26 cellular contexts compared by ENCODE assay signal in the genomic region with DNA sequence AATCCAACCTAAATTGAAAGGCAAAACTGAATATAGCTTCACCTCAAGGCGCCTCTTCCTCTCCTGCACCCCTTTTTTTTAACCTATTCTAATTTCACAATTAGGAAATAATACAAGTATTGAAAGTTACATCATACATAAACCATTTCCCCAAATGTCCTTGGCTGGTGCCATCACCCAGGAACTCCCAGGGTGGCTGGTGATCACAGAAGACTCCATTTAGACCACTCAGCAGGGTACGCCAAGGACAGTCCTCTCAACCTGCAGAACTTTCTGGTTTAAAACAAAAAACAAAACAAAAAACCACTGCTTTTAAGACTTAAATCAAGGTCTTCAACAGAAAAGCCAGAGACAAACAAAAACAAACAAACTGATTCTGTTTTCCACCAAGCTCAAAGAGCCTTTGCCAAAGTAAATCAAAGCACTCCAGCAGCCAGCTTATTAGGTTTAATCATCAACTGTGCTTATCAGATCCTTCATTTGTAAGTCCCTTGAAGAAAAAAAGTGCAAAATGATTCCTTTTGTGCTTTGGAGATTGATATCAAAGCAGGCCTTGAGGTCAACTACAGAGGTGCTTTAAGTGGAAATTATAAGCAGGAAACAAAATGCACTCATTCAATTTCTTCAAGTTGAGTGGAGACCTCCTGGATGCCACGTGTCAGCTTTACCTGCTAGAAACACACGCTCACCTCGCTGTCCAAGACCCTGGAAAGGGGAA.
DNase-seq lines count a peak whose midpoint lies in the region; ATAC-seq, FAIRE-seq and TF ChIP-seq lines count a peak whose summit lies in the region.
"Had no signal": no experiment of that assay in that cellular context is flagged by ENCODE, and none has a peak within 500 bp of the region (broad histone marks: within the 10 kb centered on the region; RNA-seq: fewer than 3 reads in every experiment).

No MANE protein-coding gene starts in this region.

- H4K20me1 ChIP-seq in hepatocyte (ENCODE audit: insufficient read depth, poor library complexity, severe bottlenecking) = no peaks in the 10 kb centered on the region

- no peaks in the 10 kb centered on the region for H3K36me3 ChIP-seq in hepatocyte (replicated peaks; ENCODE audit: insufficient read depth, low read depth)
- no peaks in the 10 kb centered on the region for H3K36me3 ChIP-seq in pancreas
- H3K36me3 ChIP-seq in tibial artery = no peaks in the 10 kb centered on the region
- H3K36me3 ChIP-seq: gastrocnemius medialis, neural progenitor cell had no signal

- H3K79me2 ChIP-seq in hepatocyte = no peaks in the 10 kb centered on the region

- TF ChIP-seq CTCF in 22Rv1 (IDR thresholded peaks at IDR 0.05) (no peak), hepatocyte (IDR thresholded peaks at IDR 0.05; ENCODE audit: poor library complexity) (no peak), pancreas (IDR thresholded peaks at IDR 0.05) (no peak), tibial artery (IDR thresholded peaks at IDR 0.05) (no peak)

- no peak overlapping the region for H3K4me2 ChIP-seq in hepatocyte
- H3K4me2 ChIP-seq: A549, neural progenitor cell had no signal

- peak overlapping the region; percentile 86 for H3K27ac ChIP-seq in 22Rv1
- H3K27ac ChIP-seq in hepatocyte = peak overlapping the region; percentile 78
- H3K27ac ChIP-seq in pancreas = peak overlapping the region in 2 of 4 donors; percentile 57 to 62
- peak overlapping the region in 1 of 2 donors; percentile 29 for H3K27ac ChIP-seq in tibial artery
- H3K27ac ChIP-seq: neural progenitor cell had no signal

- peaks cover 43% of the 10 kb centered on the region for H3K27me3 Mint-ChIP-seq in stimulated activated naive CD8-positive, alpha-beta T cell treated with anti-CD3 and anti-CD28 coated beads, Interleukin-15, amount 100 ng/mL, for 72 hours

- DNase-seq in LoVo (ENCODE audit: low spot score) (peak; percentile 65), hepatocyte (ENCODE audit: low spot score) (peak; percentile 40), pancreas (no peak), tibial artery (no peak), NCI-H345 (lab: John Stamatoyannopoulos, UW) (no peak)
- no peak for DNase-seq in stimulated activated naive CD8-positive, alpha-beta T cell treated with anti-CD3 and anti-CD28 coated beads, Interleukin-15, amount 100 ng/mL, for 72 hours
- DNase-seq: activated CD4-positive, alpha-beta T cell treated with anti-CD3 and anti-CD28 coated beads for 1 hour; activated naive CD4-positive, alpha-beta T cell treated with anti-CD3 and anti-CD28 coated beads, Interleukin-2, amount 10 ng/mL, durations not matched to agents 7 days and 5 days; activated T-cell treated with anti-CD3 and anti-CD28 coated beads, Interleukin-2, amount 50 U/mL, for 48 hours; anterior cingulate cortex; effector CD4-positive, alpha-beta T cell; gastrocnemius medialis; Kasumi-1; midbrain; NCI-H1105 treated with DMSO at 0.1 percent for 48 hours; NCI-H2107; NCI-H526; stimulated activated CD4-positive, alpha-beta T cell treated with anti-CD3 and anti-CD28 coated beads, Interleukin-4, amount 100 ng/mL, for 4 hours had no signal

- intact Hi-C loops in pancreas (cut with DNase I) (no loop called here), tibial artery (cut with DNase I; ENCODE audit: low total_unique reads) (no loop called here)

- ATAC-seq in pancreas (peak; percentile 50 to 73 (median 63)), GM18511 (IDR thresholded peaks at IDR 0.05; ENCODE audit: unreplicated experiment) (no peak)
- ATAC-seq in stimulated activated naive CD8-positive, alpha-beta T cell treated with anti-CD3 and anti-CD28 coated beads, Interleukin-15, amount 100 ng/mL, for 72 hours = no peak
- ATAC-seq: A549, esophagus mucosa, gastrocnemius medialis had no signal

- H3K4me1 ChIP-seq in hepatocyte (ENCODE audit: insufficient read depth) (peaks cover 49% of the 10 kb centered on the region), pancreas (peaks cover 0 to 18% (median 0%) of the 10 kb centered on the region in 3 donors), tibial artery (peaks cover 4 to 43% (median 24%) of the 10 kb centered on the region in 4 donors)

- H3K4me1 Mint-ChIP-seq in stimulated activated naive CD8-positive, alpha-beta T cell treated with anti-CD3 and anti-CD28 coated beads, Interleukin-15, amount 100 ng/mL, for 72 hours = no peaks in the 10 kb centered on the region
- H3K4me1 Mint-ChIP-seq: activated naive CD4-positive, alpha-beta T cell treated with anti-CD3 and anti-CD28 coated beads, Interleukin-2, amount 10 ng/mL, durations not matched to agents 7 days and 5 days; central memory CD8-positive, alpha-beta T cell; neural progenitor cell had no signal

- H3K4me3 ChIP-seq in hepatocyte (no peak overlapping the region), pancreas (no peak overlapping the region), tibial artery (no peak overlapping the region)
- H3K4me3 ChIP-seq: A549, gastrocnemius medialis, neural progenitor cell had no signal

- H2AFZ ChIP-seq in hepatocyte = no peak overlapping the region
- H2AFZ ChIP-seq: neural progenitor cell had no signal

- no peaks in the 10 kb centered on the region for H3K9me2 ChIP-seq in hepatocyte (replicated peaks; ENCODE audit: insufficient read depth)

- no peak overlapping the region for H3K4me3 Mint-ChIP-seq in stimulated activated naive CD8-positive, alpha-beta T cell treated with anti-CD3 and anti-CD28 coated beads, Interleukin-15, amount 100 ng/mL, for 72 hours
- H3K4me3 Mint-ChIP-seq: activated naive CD4-positive, alpha-beta T cell treated with anti-CD3 and anti-CD28 coated beads, Interleukin-2, amount 10 ng/mL, durations not matched to agents 7 days and 5 days; central memory CD8-positive, alpha-beta T cell; neural progenitor cell had no signal

- H3K9me3 Mint-ChIP-seq in stimulated activated naive CD8-positive, alpha-beta T cell treated with anti-CD3 and anti-CD28 coated beads, Interleukin-15, amount 100 ng/mL, for 72 hours = peaks cover 0 to 8% of the 10 kb centered on the region in 2 donors
- H3K9me3 Mint-ChIP-seq: activated naive CD4-positive, alpha-beta T cell treated with anti-CD3 and anti-CD28 coated beads, Interleukin-2, amount 10 ng/mL, durations not matched to agents 7 days and 5 days; neural progenitor cell had no signal

- peak overlapping the region in 1 of 2 donors; percentile 27 for H3K27ac Mint-ChIP-seq in stimulated activated naive CD8-positive, alpha-beta T cell treated with anti-CD3 and anti-CD28 coated beads, Interleukin-15, amount 100 ng/mL, for 72 hours
- H3K27ac Mint-ChIP-seq: activated naive CD4-positive, alpha-beta T cell treated with anti-CD3 and anti-CD28 coated beads, Interleukin-2, amount 10 ng/mL, durations not matched to agents 7 days and 5 days; neural progenitor cell had no signal

- no peaks in the 10 kb centered on the region for H3K27me3 ChIP-seq in hepatocyte
- H3K27me3 ChIP-seq in pancreas = no peaks in the 10 kb centered on the region
- no peaks in the 10 kb centered on the region for H3K27me3 ChIP-seq in tibial artery
- H3K27me3 ChIP-seq: gastrocnemius medialis, neural progenitor cell had no signal

- FAIRE-seq in pancreas (lab: Jason Lieb, UNC) = no peak
- FAIRE-seq: A549, G401.6, H1 had no signal

- WGBS in hepatocyte (ENCODE audit: low lambda C conversion rate, missing lambda C conversion rate) = 79% methylated on average over 5 of the region's 5 CpGs
- 46 to 54% methylated on average over 5 of the region's 5 CpGs for WGBS in pancreas, 2 donors

- H3K9me3 ChIP-seq in hepatocyte (ENCODE audit: low read depth) = no peaks in the 10 kb centered on the region
- H3K9me3 ChIP-seq in pancreas = no peaks in the 10 kb centered on the region
- H3K9me3 ChIP-seq in tibial artery = no peaks in the 10 kb centered on the region
- H3K9me3 ChIP-seq: A549, gastrocnemius medialis had no signal

Comparison
In these comparisons a context has a peak if more than half of its experiments do, and no peak if none do; other contexts are left out.
1. DNase-seq: peak in LoVo (single experiment) and hepatocyte (single experiment); none in pancreas (0 of 6), tibial artery (0 of 2), stimulated activated naive CD8-positive, alpha-beta T cell treated with anti-CD3 and anti-CD28 coated beads, Interleukin-15, amount 100 ng/mL, for 72 hours (0 of 2) and NCI-H345 (single experiment).
2. ATAC-seq: peak in pancreas (4 of 4); none in stimulated activated naive CD8-positive, alpha-beta T cell treated with anti-CD3 and anti-CD28 coated beads, Interleukin-15, amount 100 ng/mL, for 72 hours (single experiment) and GM18511 (single experiment).